ENCODE assay signal across 9 cellular contexts in genomic region chr1:17538428-17539130, GRCh38. TPM values are rescaled to one million over a fixed set of nuclear protein-coding genes. Genes with fewer than 3 reads are reported as not detected.
DNase-seq lines count a peak whose midpoint lies in the region; ATAC-seq and TF ChIP-seq lines count a peak whose summit lies in the region.
"Had no signal": no experiment of that assay in that cellular context is flagged by ENCODE, and none has a peak within 500 bp of the region (broad histone marks: within the 10 kb centered on the region; RNA-seq: fewer than 3 reads in every experiment).

No MANE protein-coding gene starts in this region.

- H3K79me2 ChIP-seq in parathyroid adenoma = peaks cover 14% of the 10 kb centered on the region

- TF ChIP-seq CTCF in gastroesophageal sphincter (IDR thresholded peaks at IDR 0.05) (no peak), parathyroid adenoma (IDR thresholded peaks at IDR 0.05) (no peak)

- TF ChIP-seq EP300 in gastroesophageal sphincter (IDR thresholded peaks at IDR 0.05) = no peak

- no peaks in the 10 kb centered on the region for H3K27me3 ChIP-seq in gastroesophageal sphincter
- no peaks in the 10 kb centered on the region for H3K27me3 ChIP-seq in parathyroid adenoma (ENCODE audit: control insufficient read depth, insufficient read depth, low read length)

- no peak overlapping the region for H3K9ac ChIP-seq in parathyroid adenoma

- peak overlapping the region; percentile 42 for H2AFZ ChIP-seq in parathyroid adenoma

- ATAC-seq in gastroesophageal sphincter = no peak
- no peak for ATAC-seq in HG02610 (IDR thresholded peaks at IDR 0.05; ENCODE audit: unreplicated experiment)
- ATAC-seq in HG03520 (IDR thresholded peaks at IDR 0.05; ENCODE audit: unreplicated experiment) = no peak

- DNase-seq in EH (ENCODE audit: low read depth) (peak; percentile 44), NCI-H69 (lab: John Stamatoyannopoulos, UW) (peak; percentile 27), NCI-H446 (lab: John Stamatoyannopoulos, UW) (no peak)
- DNase-seq in stimulated activated CD4-positive, alpha-beta T cell treated with anti-CD3 and anti-CD28 coated beads, Interleukin-4, amount 100 ng/mL, for 24 hours = no peak
- DNase-seq: SHP77 had no signal

- H3K4me2 ChIP-seq in parathyroid adenoma (ENCODE audit: low read length) = no peak overlapping the region

- H3K27ac ChIP-seq in gastroesophageal sphincter (peak overlapping the region; percentile 96 to 99 (median 98)), parathyroid adenoma (peak overlapping the region; percentile 51)

- H3K4me1 ChIP-seq in gastroesophageal sphincter = peaks cover 0 to 90% (median 21%) of the 10 kb centered on the region in 3 donors
- H3K4me1 ChIP-seq in parathyroid adenoma = peaks cover 4% of the 10 kb centered on the region

- H3K4me3 ChIP-seq in gastroesophageal sphincter (peak overlapping the region in 1 of 2 donors; percentile 89), parathyroid adenoma (ENCODE audit: low read depth, low read length) (peak overlapping the region; percentile 52)

- H3K36me3 ChIP-seq in gastroesophageal sphincter (no peaks in the 10 kb centered on the region), parathyroid adenoma (ENCODE audit: control insufficient read depth, insufficient read depth, low read length) (no peaks in the 10 kb centered on the region)

- H3K9me3 ChIP-seq in gastroesophageal sphincter (no peaks in the 10 kb centered on the region), parathyroid adenoma (ENCODE audit: control insufficient read depth, low read length) (no peaks in the 10 kb centered on the region)

- no peak for TF ChIP-seq POLR2A in gastroesophageal sphincter (IDR thresholded peaks at IDR 0.05)

- WGBS in gastroesophageal sphincter (ENCODE audit: low coverage in 1 of 2), 2 donors = 18 to 40% methylated on average over 4 to 13 of the region's 13 CpGs

RNA-seq across cellular contexts. Expression of gene ARHGEF10L, which starts 0.9 kb away (rescaled TPM):
- 10 to 100 TPM; 50.9 to 97.0 (median 80.3) TPM for total RNA-seq in gastroesophageal sphincter

Comparison
In these comparisons a context has a peak if more than half of its experiments do, and no peak if none do; other contexts are left out.
1. DNase-seq: peak in EH (single experiment) and NCI-H69 (single experiment); none in NCI-H446 (0 of 2) and stimulated activated CD4-positive, alpha-beta T cell treated with anti-CD3 and anti-CD28 coated beads, Interleukin-4, amount 100 ng/mL, for 24 hours (single experiment).